ENCODE assay signal across 30 cellular contexts in the genomic region with DNA sequence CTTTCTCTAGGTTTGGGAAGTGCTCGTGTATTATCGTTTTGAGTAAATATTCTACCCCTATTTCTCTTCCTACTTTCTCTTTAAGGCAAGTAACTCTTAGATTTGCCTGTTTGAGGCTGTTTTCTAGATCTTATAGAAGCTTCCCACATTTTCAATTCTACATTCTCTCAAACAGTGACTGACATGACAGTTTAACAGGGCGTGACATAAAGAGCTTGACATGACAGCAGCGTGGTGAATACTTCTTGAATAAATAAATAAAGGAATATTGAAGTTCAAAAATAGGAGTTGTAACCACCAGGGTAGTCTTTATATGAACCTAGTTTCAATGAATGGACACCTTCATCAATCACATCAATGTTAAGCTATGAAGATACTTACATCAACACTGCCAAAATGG.
"Had no signal": no experiment of that assay in that cellular context is flagged by ENCODE, and none has a peak within 500 bp of the region (broad histone marks: within the 10 kb centered on the region; RNA-seq: fewer than 3 reads in every experiment).

No MANE protein-coding gene starts in this region.

- H3K36me3 ChIP-seq: adrenal gland, ascending aorta, brain microvascular endothelial cell, breast epithelium, cardiac muscle cell had no signal

- H3K27ac ChIP-seq: adrenal gland, ascending aorta, body of pancreas, brain microvascular endothelial cell, breast epithelium, cardiac muscle cell had no signal

- H3K27me3 ChIP-seq: ascending aorta had no signal

- DNase-seq: activated effector memory CD4-positive, alpha-beta T cell treated with anti-CD3 and anti-CD28 coated beads, Interleukin-2, amount 50 U/mL, for 16 hours; activated effector memory CD4-positive, alpha-beta T cell treated with Interleukin-2 at 50 U/mL for 16 hours; activated gamma-delta T cell; activated gamma-delta T cell treated with Interleukin-2 at 50 U/mL for 16 hours; activated naive CD4-positive, alpha-beta T cell; activated naive CD4-positive, alpha-beta T cell treated with anti-CD3 and anti-CD28 coated beads for 36 hours; activated naive CD4-positive, alpha-beta T cell treated with anti-CD3 and anti-CD28 coated beads, Interleukin-2, amount 10 ng/mL, durations not matched to agents 7 days and 5 days; activated naive CD4-positive, alpha-beta T cell treated with anti-CD3 and anti-CD28 coated beads, Interleukin-2, amount 50 U/mL, for 16 hours; activated naive CD4-positive, alpha-beta T cell treated with Interleukin-2 at 50 U/mL for 16 hours; activated naive CD8-positive, alpha-beta T cell treated with anti-CD3 and anti-CD28 coated beads for 36 hours; activated naive CD8-positive, alpha-beta T cell treated with anti-CD3 and anti-CD28 coated beads, Interleukin-2, amount 10 ng/mL, durations not matched to agents 7 days and 5 days; activated naive CD8-positive, alpha-beta T cell treated with anti-CD3 and anti-CD28 coated beads, Interleukin-2, amount 50 U/mL, for 24 hours; activated T-cell treated with anti-CD3 and anti-CD28 coated beads, Interleukin-2, amount 50 U/mL, for 1 hour; activated T-cell treated with anti-CD3 and anti-CD28 coated beads, Interleukin-2, amount 50 U/mL, for 24 hours; activated T-cell treated with anti-CD3 and anti-CD28 coated beads, Interleukin-2, amount 50 U/mL, for 4 hours; activated T-cell treated with anti-CD3 and anti-CD28 coated beads, Interleukin-2, amount 50 U/mL, for 48 hours; activated T-cell treated with anti-CD3 and anti-CD28 coated beads, Interleukin-2, amount 50 U/mL, for 72 hours; adrenal gland; amniotic stem cell; amygdala; anterior cingulate cortex; aorta; body of pancreas; brain microvascular endothelial cell; caudate nucleus; central memory CD4-positive, alpha-beta T cell; cerebellar nuclear complex had no signal

- H3K9me3 ChIP-seq: adrenal gland, ascending aorta, body of pancreas had no signal

- H3K4me3 ChIP-seq: adrenal gland, ascending aorta, body of pancreas, breast epithelium, cardiac muscle cell had no signal
